In genomic region chr1:207981976-207982375, GRCh38 we compare ENCODE assay signal across 9 cellular contexts.
DNase-seq lines count a peak whose midpoint lies in the region; ATAC-seq, FAIRE-seq and TF ChIP-seq lines count a peak whose summit lies in the region.
"Had no signal": no experiment of that assay in that cellular context is flagged by ENCODE, and none has a peak within 500 bp of the region (broad histone marks: within the 10 kb centered on the region; RNA-seq: fewer than 3 reads in every experiment).

No MANE protein-coding gene starts in this region.

- no peak for FAIRE-seq in A549 (lab: Jason Lieb, UNC)
- FAIRE-seq: TTC549 had no signal

- ATAC-seq in A549 (peak; percentile 82 to 97; a peak in 5 of 6 replicates), GM18907 (IDR thresholded peaks at IDR 0.05; ENCODE audit: unreplicated experiment) (peak; percentile 55)

- no peaks in the 10 kb centered on the region for H3K36me3 ChIP-seq in tibial nerve

- H3K4me3 ChIP-seq in A549 (no peak overlapping the region), NB4 (ENCODE audit: low read depth, low read length) (no peak overlapping the region), epithelial cell of proximal tubule (ENCODE audit: low read depth, low read length) (no peak overlapping the region), tibial nerve (no peak overlapping the region)

- TF ChIP-seq EP300 in A549 (IDR thresholded peaks at IDR 0.05), result no peak
- no peak for TF ChIP-seq EP300 in tibial nerve (IDR thresholded peaks at IDR 0.05)

- DNase-seq in A549 (ENCODE audit: low read depth in 1 of 2, low spot score in 1 of 2) (peak; percentile 40 to 42), NB4 (ENCODE audit: low read depth) (peak; percentile 37), epithelial cell of proximal tubule (ENCODE audit: low read depth) (no peak), kidney glomerular epithelial cell (lab: John Stamatoyannopoulos, UW) (no peak), mucosa of gallbladder (ENCODE audit: low spot score) (no peak), tibial nerve (ENCODE audit: low spot score in 2 of 2) (no peak), pons (ENCODE audit: low spot score) (no peak)

- no peak for TF ChIP-seq POLR2A in A549 (IDR thresholded peaks at IDR 0.05; ENCODE audit: low read length)
- TF ChIP-seq POLR2A in NB4 (IDR thresholded peaks at IDR 0.05; ENCODE audit: extremely low read depth, insufficient read length), result no peak
- TF ChIP-seq POLR2A in tibial nerve (IDR thresholded peaks at IDR 0.05), result no peak

- POLR2A ChIA-PET in A549 (lab: Yijun Ruan, JAX), result no interaction called here

- no peak overlapping the region for H3K27ac ChIP-seq in A549
- H3K27ac ChIP-seq in tibial nerve, result no peak overlapping the region

- no peak overlapping the region for H3K4me2 ChIP-seq in A549

- peak in 1 of 2 experiments; percentile 30; a peak in 1 of 5 replicates for TF ChIP-seq RAD21 in A549 (conservative IDR thresholded peaks at IDR 0.05 in 1 of 2, IDR thresholded peaks at IDR 0.05 in 1 of 2)

- CTCF ChIA-PET in A549 (lab: Yijun Ruan, JAX), result interaction anchor here (1.0 to 1.9 kb wide), 2 partner anchors 16 to 113 kb away, joined by 3 to 8 read pairs; no protein-coding TSS in a partner anchor

- WGBS in A549 (ENCODE audit: missing lambda C conversion rate), result 5% methylated on average over 2 of the region's 2 CpGs
- 62 to 69% methylated on average over 2 of the region's 2 CpGs for WGBS in tibial nerve, 2 donors

- TF ChIP-seq CTCF in A549 (IDR thresholded peaks at IDR 0.05) (no peak), NB4 (IDR thresholded peaks at IDR 0.05; ENCODE audit: low read depth, low read length) (peak; percentile 48), epithelial cell of proximal tubule (conservative IDR thresholded peaks at IDR 0.05; ENCODE audit: low read depth, low read length) (peak; percentile 57), tibial nerve (IDR thresholded peaks at IDR 0.05) (no peak)

- no peaks in the 10 kb centered on the region for H3K4me1 ChIP-seq in A549
- no peaks in the 10 kb centered on the region for H3K4me1 ChIP-seq in tibial nerve

- H3K9me3 ChIP-seq in A549 (no peaks in the 10 kb centered on the region), tibial nerve (no peaks in the 10 kb centered on the region)

- no peaks in the 10 kb centered on the region for H3K27me3 ChIP-seq in tibial nerve

TF ChIP-seq in A549, 52 proteins besides CTCF, POLR2A, EP300 and RAD21:
- TF ChIP-seq JUNB (IDR thresholded peaks at IDR 0.05) (no peak), RARB (CRISPR knock-in tag; IDR thresholded peaks at IDR 0.05) (no peak), EHF (CRISPR knock-in tag; IDR thresholded peaks at IDR 0.05) (no peak), GATA3 (IDR thresholded peaks at IDR 0.05; ENCODE audit: borderline replicate concordance) (no peak), BHLHE40 (IDR thresholded peaks at IDR 0.05; ENCODE audit: low read depth, low read length) (no peak), CBX8 (IDR thresholded peaks at IDR 0.05) (no peak), FOSB (CRISPR knock-in tag; IDR thresholded peaks at IDR 0.05) (no peak), FOSL2 (IDR thresholded peaks at IDR 0.05) (no peak), FOSL2 (CRISPR knock-in tag; IDR thresholded peaks at IDR 0.05) (no peak), MYC (IDR thresholded peaks at IDR 0.05; ENCODE audit: borderline replicate concordance, low read length) (no peak), HOXA7 (CRISPR knock-in tag; IDR thresholded peaks at IDR 0.05) (no peak), TP53 (CRISPR knock-in tag; IDR thresholded peaks at IDR 0.05) (no peak), ZNF302 (CRISPR knock-in tag; IDR thresholded peaks at IDR 0.05) (no peak), MAX (IDR thresholded peaks at IDR 0.05) (no peak), JUN (IDR thresholded peaks at IDR 0.05) (no peak)

Comparison
In these comparisons a context has a peak if more than half of its experiments do, and no peak if none do; other contexts are left out.
1. DNase-seq: peak in A549 (2 of 2) and NB4 (single experiment); none in epithelial cell of proximal tubule (single experiment), kidney glomerular epithelial cell (single experiment), mucosa of gallbladder (single experiment), tibial nerve (0 of 2) and pons (single experiment).
2. CTCF ChIP-seq: peak in NB4 (single experiment) and epithelial cell of proximal tubule (single experiment); none in A549 (single experiment) and tibial nerve (0 of 5).